Comparison of ENCODE assay signal across 10 cellular contexts in the genomic region with DNA sequence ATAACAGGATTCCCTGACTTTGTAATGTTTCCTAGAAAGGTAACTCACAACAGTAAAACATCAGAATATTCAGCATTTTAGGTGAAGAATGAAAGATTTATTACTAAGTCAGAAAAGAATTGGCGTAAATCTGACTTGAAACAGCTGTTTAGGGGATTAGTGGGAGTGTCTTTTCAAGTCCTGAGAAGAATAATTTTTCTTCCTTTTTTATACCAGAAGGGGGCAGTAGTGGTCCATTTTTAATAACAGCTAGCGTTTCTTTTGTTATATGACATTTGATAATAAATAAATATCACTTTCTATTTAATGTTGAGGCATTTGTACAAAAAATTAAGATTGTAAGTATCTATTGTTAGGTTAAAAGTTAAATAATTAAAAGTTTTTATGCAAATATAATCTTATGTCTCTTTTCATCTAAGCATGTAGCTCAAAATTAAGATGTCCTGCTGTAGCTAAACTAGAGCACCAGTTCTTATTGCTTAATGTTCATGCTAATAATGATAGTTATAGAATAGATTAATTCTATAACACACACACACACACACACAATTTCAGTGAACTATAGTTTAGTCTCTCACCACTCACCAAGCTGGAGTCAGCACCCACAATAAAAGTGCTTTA.
A peak's percentile ranks its signal among the peaks of the same experiment; 100 is the strongest.
DNase-seq lines count a peak whose midpoint lies in the region; ATAC-seq, FAIRE-seq and TF ChIP-seq lines count a peak whose summit lies in the region.
"Had no signal": no experiment of that assay in that cellular context is flagged by ENCODE, and none has a peak within 500 bp of the region (broad histone marks: within the 10 kb centered on the region; RNA-seq: fewer than 3 reads in every experiment).

No MANE protein-coding gene starts in this region.

- H3K4ac ChIP-seq in IMR-90 (ENCODE audit: low read depth, low read length), result no peak overlapping the region

- peak; percentile 14 for FAIRE-seq in RCC 7860 (lab: Jason Lieb, UNC)
- FAIRE-seq: colon, GM18507 had no signal

- no peak overlapping the region for H2BK5ac ChIP-seq in IMR-90 (ENCODE audit: low read depth, low read length, poor library complexity, severe bottlenecking)

- H3K36me3 ChIP-seq in left ventricle myocardium inferior, result no peaks in the 10 kb centered on the region
- no peaks in the 10 kb centered on the region for H3K36me3 ChIP-seq in IMR-90 (ENCODE audit: control insufficient read depth, insufficient read depth, low read length)
- no peaks in the 10 kb centered on the region for H3K36me3 ChIP-seq in fibroblast of lung (ENCODE audit: control insufficient read depth, insufficient read depth, low read length)
- no peaks in the 10 kb centered on the region for H3K36me3 ChIP-seq in gastrocnemius medialis

- H3K4me1 ChIP-seq in left ventricle myocardium inferior (peaks cover 2% of the 10 kb centered on the region), IMR-90 (ENCODE audit: control insufficient read depth, insufficient read depth, low read length) (no peaks in the 10 kb centered on the region), fibroblast of lung (ENCODE audit: control insufficient read depth, extremely low read depth, insufficient read depth, low read length) (no peaks in the 10 kb centered on the region), gastrocnemius medialis (no peaks in the 10 kb centered on the region)

- H4K20me1 ChIP-seq in IMR-90 (ENCODE audit: insufficient read depth, low read length) (no peaks in the 10 kb centered on the region), fibroblast of lung (ENCODE audit: control insufficient read depth, extremely low read depth, insufficient read depth, low read length) (no peaks in the 10 kb centered on the region)

- no peak overlapping the region for H3K56ac ChIP-seq in IMR-90 (ENCODE audit: extremely low read depth, insufficient read depth, low read length)

- in situ Hi-C loops in IMR-90 (cut with MboI; ENCODE audit: low sequenced_read_pairs), result no loop called here
- in situ Hi-C loops in gastrocnemius medialis (cut with MboI; ENCODE audit: low sequenced_read_pairs in 4 of 4), result no loop called here

- TF ChIP-seq RAD21 in IMR-90 (IDR thresholded peaks at IDR 0.05; ENCODE audit: low read length), result peak; percentile 59

- no peak overlapping the region for H2BK15ac ChIP-seq in IMR-90 (ENCODE audit: low read depth, low read length)

- TF ChIP-seq CTCF in left ventricle myocardium inferior (IDR thresholded peaks at IDR 0.05; ENCODE audit: borderline replicate concordance) (peak; percentile 67), IMR-90 (conservative IDR thresholded peaks at IDR 0.05; ENCODE audit: low read depth, low read length) (peak; percentile 60), fibroblast of lung (conservative IDR thresholded peaks at IDR 0.05 in 1 of 2, IDR thresholded peaks at IDR 0.05 in 1 of 2; ENCODE audit: low read depth in 1 of 2, low read length in 2 of 2) (peak; percentile 22 to 38), gastrocnemius medialis (IDR thresholded peaks at IDR 0.05 in 4 of 5, conservative IDR thresholded peaks at IDR 0.05 in 1 of 5) (peak in 3 of 5 experiments; percentile 11 to 53 (median 41))

- CTCF ChIA-PET in IMR-90 (lab: Yijun Ruan, JAX), result interaction anchor here (0.6 to 1.4 kb wide), 4 partner anchors 10 to 1435 kb away, joined by 3 to 5 read pairs (median 4); no protein-coding TSS in a partner anchor

- ATAC-seq in Right ventricle myocardium superior (ENCODE audit: poor library complexity) (no peak), IMR-90 (ENCODE audit: low read depth) (no peak), gastrocnemius medialis (no peak), HG02759 (IDR thresholded peaks at IDR 0.05; ENCODE audit: unreplicated experiment) (no peak)

- no peak overlapping the region for H3K4me2 ChIP-seq in IMR-90 (ENCODE audit: low read depth, low read length)
- H3K4me2 ChIP-seq in fibroblast of lung (ENCODE audit: extremely low read depth, insufficient read depth, low read length), result no peak overlapping the region

- H3K4me3 ChIP-seq in left ventricle myocardium inferior, result no peak overlapping the region
- no peak overlapping the region for H3K4me3 ChIP-seq in IMR-90 (ENCODE audit: insufficient read depth, low read depth, low read length)
- H3K4me3 ChIP-seq in fibroblast of lung (replicated peaks in 1 of 4; ENCODE audit: control extremely low read depth in 1 of 4, insufficient read depth in 1 of 4, low read depth in 3 of 4, low read length in 4 of 4), result no peak overlapping the region
- H3K4me3 ChIP-seq in gastrocnemius medialis, result no peak overlapping the region

- POLR2A ChIA-PET in IMR-90 (lab: Charles Lee; ENCODE audit: unreplicated experiment), result no interaction called here

- H3K14ac ChIP-seq in IMR-90 (replicated peaks; ENCODE audit: low read depth, low read length), result no peak overlapping the region

- intact Hi-C loops in left ventricle myocardium inferior (cut with micrococcal nuclease), result no loop called here
- intact Hi-C loops in Right ventricle myocardium superior (cut with DNase I), result no loop called here
- intact Hi-C loops in IMR-90 (cut with micrococcal nuclease), result loop anchor here (2.0 to 5.0 kb wide), 2 partner anchors 581 to 1950 kb away; no protein-coding TSS in a partner anchor
- intact Hi-C loops in gastrocnemius medialis (cut with DNase I; ENCODE audit: low total_unique reads), result no loop called here

- TF ChIP-seq POLR2A in IMR-90 (IDR thresholded peaks at IDR 0.05; ENCODE audit: low read depth, low read length), result no peak
- no peak for TF ChIP-seq POLR2A in gastrocnemius medialis (IDR thresholded peaks at IDR 0.05)

- no peaks in the 10 kb centered on the region for H3K79me2 ChIP-seq in fibroblast of lung (ENCODE audit: control insufficient read depth, insufficient read depth, low read length)

- H3K9ac ChIP-seq in IMR-90 (ENCODE audit: low read depth, low read length) (no peak overlapping the region), fibroblast of lung (ENCODE audit: insufficient read depth, low read length) (no peak overlapping the region)

- no TSS peak for BruUV-seq in IMR-90 (replicated peaks; lab: Mats Ljungman, UMichigan)

- H3K18ac ChIP-seq in IMR-90 (ENCODE audit: low read depth, low read length), result no peak overlapping the region

- H2AK9ac ChIP-seq in IMR-90 (replicated peaks; ENCODE audit: low read depth, low read length, poor library complexity), result no peak overlapping the region

- no peak overlapping the region for H2AK5ac ChIP-seq in IMR-90 (ENCODE audit: low read depth, low read length)

- no peak overlapping the region for H2BK120ac ChIP-seq in IMR-90 (ENCODE audit: low read depth, low read length)

- dilution Hi-C loops in IMR-90 (cut with HindIII; ENCODE audit: low sequenced_read_pairs, unreplicated experiment), result no loop called here

- H2BK20ac ChIP-seq in IMR-90 (ENCODE audit: low read depth, low read length), result no peak overlapping the region

- no peak overlapping the region for H4K91ac ChIP-seq in IMR-90 (ENCODE audit: insufficient read depth, low read depth, low read length)

- no peaks in the 10 kb centered on the region for H3K79me1 ChIP-seq in IMR-90 (ENCODE audit: low read depth in 1 of 2, low read length in 2 of 2)

- no peak overlapping the region for H4K5ac ChIP-seq in IMR-90 (ENCODE audit: low read depth, low read length)

- H2AFZ ChIP-seq in IMR-90 (replicated peaks; ENCODE audit: low read length, poor library complexity) (no peak overlapping the region), fibroblast of lung (ENCODE audit: low read length) (no peak overlapping the region)

- DNase-seq in left ventricle myocardium inferior (no peak), Right ventricle myocardium superior (no peak), IMR-90 (peak; percentile 41), RCC 7860 (ENCODE audit: low spot score) (peak; percentile 13), fibroblast of lung (ENCODE audit: low read depth in 2 of 2) (peak; percentile 36 to 76), gastrocnemius medialis (no peak)
- DNase-seq in stimulated activated CD4-positive, alpha-beta T cell treated with anti-CD3 and anti-CD28 coated beads, Interleukin-2, amount 100 ng/mL, for 48 hours, result no peak

- no peak overlapping the region for H3K27ac ChIP-seq in left ventricle myocardium inferior (replicated peaks)
- no peak overlapping the region for H3K27ac ChIP-seq in IMR-90 (ENCODE audit: insufficient read depth, low read length)
- H3K27ac ChIP-seq in fibroblast of lung (ENCODE audit: insufficient read depth, low read length), result no peak overlapping the region
- no peak overlapping the region for H3K27ac ChIP-seq in gastrocnemius medialis

- H3K27me3 ChIP-seq in left ventricle myocardium inferior (ENCODE audit: low read depth), result no peaks in the 10 kb centered on the region
- H3K27me3 ChIP-seq in IMR-90 (ENCODE audit: control insufficient read depth, insufficient read depth, low read length), result no peaks in the 10 kb centered on the region
- no peaks in the 10 kb centered on the region for H3K27me3 ChIP-seq in fibroblast of lung (ENCODE audit: control insufficient read depth, insufficient read depth, low read length)
- H3K27me3 ChIP-seq in gastrocnemius medialis, result no peaks in the 10 kb centered on the region

- H3K23ac ChIP-seq in IMR-90 (ENCODE audit: low read depth, low read length), result no peak overlapping the region

- H3K9me1 ChIP-seq in IMR-90 (ENCODE audit: insufficient read depth, low read length), result no peaks in the 10 kb centered on the region

- H3K9me3 ChIP-seq in left ventricle myocardium inferior (replicated peaks) (no peaks in the 10 kb centered on the region), IMR-90 (ENCODE audit: control insufficient read depth, insufficient read depth, low read length) (no peaks in the 10 kb centered on the region), fibroblast of lung (ENCODE audit: control insufficient read depth, insufficient read depth, low read depth, low read length) (no peaks in the 10 kb centered on the region), gastrocnemius medialis (no peaks in the 10 kb centered on the region)

- no peak overlapping the region for H4K8ac ChIP-seq in IMR-90 (ENCODE audit: low read depth in 2 of 2, low read length in 2 of 2)

- WGBS in IMR-90 (ENCODE audit: extremely low coverage in 2 of 2, insufficient read length in 1 of 2), 2 experiments, result no CpG with 5 or more reads among the region's 2 CpGs

TF ChIP-seq in IMR-90, 13 proteins besides CTCF, POLR2A, EP300 and RAD21:
- no peak for TF ChIP-seq CEBPB (IDR thresholded peaks at IDR 0.05; ENCODE audit: low read depth, low read length)
- TF ChIP-seq SMC3 (IDR thresholded peaks at IDR 0.05; ENCODE audit: low read depth, low read length), result peak; percentile 50
- TF ChIP-seq FOS (IDR thresholded peaks at IDR 0.05; ENCODE audit: low read depth, low read length), result no peak

Comparison
In these comparisons a context has a peak if more than half of its experiments do, and no peak if none do; other contexts are left out.
1. DNase-seq: peak in IMR-90 (single experiment), RCC 7860 (single experiment) and fibroblast of lung (2 of 2); none in left ventricle myocardium inferior (single experiment), Right ventricle myocardium superior (single experiment), gastrocnemius medialis (0 of 2) and stimulated activated CD4-positive, alpha-beta T cell treated with anti-CD3 and anti-CD28 coated beads, Interleukin-2, amount 100 ng/mL, for 48 hours (0 of 2).
2. Peak in every context shown above with its lines, with median percentiles within 50 percentile points of each other: CTCF ChIP-seq.